ENCODE assay signal across 1 cellular context in genomic region chr3:188369526-188369925, GRCh38.
TF ChIP-seq lines count a peak whose summit lies in the region.

No MANE protein-coding gene starts in this region.

TF ChIP-seq in GM23338, 12 proteins besides CTCF, POLR2A, EP300 and RAD21 (continued from another document):
- TF ChIP-seq ZNF462 (CRISPR knock-in tag; IDR thresholded peaks at IDR 0.05): no peak
- TF ChIP-seq ZNF114 (CRISPR knock-in tag; IDR thresholded peaks at IDR 0.05): no peak
- TF ChIP-seq POLR2AphosphoS5 (IDR thresholded peaks at IDR 0.05; ENCODE audit: low read depth): no peak
- TF ChIP-seq, protein P1, sequence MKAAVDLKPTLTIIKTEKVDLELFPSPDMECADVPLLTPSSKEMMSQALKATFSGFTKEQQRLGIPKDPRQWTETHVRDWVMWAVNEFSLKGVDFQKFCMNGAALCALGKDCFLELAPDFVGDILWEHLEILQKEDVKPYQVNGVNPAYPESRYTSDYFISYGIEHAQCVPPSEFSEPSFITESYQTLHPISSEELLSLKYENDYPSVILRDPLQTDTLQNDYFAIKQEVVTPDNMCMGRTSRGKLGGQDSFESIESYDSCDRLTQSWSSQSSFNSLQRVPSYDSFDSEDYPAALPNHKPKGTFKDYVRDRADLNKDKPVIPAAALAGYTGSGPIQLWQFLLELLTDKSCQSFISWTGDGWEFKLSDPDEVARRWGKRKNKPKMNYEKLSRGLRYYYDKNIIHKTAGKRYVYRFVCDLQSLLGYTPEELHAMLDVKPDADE (IDR thresholded peaks at IDR 0.05): no peak
- no peak for TF ChIP-seq NANOG (IDR thresholded peaks at IDR 0.05; ENCODE audit: borderline replicate concordance)
